8 cellular contexts compared by ENCODE assay signal in the genomic region with DNA sequence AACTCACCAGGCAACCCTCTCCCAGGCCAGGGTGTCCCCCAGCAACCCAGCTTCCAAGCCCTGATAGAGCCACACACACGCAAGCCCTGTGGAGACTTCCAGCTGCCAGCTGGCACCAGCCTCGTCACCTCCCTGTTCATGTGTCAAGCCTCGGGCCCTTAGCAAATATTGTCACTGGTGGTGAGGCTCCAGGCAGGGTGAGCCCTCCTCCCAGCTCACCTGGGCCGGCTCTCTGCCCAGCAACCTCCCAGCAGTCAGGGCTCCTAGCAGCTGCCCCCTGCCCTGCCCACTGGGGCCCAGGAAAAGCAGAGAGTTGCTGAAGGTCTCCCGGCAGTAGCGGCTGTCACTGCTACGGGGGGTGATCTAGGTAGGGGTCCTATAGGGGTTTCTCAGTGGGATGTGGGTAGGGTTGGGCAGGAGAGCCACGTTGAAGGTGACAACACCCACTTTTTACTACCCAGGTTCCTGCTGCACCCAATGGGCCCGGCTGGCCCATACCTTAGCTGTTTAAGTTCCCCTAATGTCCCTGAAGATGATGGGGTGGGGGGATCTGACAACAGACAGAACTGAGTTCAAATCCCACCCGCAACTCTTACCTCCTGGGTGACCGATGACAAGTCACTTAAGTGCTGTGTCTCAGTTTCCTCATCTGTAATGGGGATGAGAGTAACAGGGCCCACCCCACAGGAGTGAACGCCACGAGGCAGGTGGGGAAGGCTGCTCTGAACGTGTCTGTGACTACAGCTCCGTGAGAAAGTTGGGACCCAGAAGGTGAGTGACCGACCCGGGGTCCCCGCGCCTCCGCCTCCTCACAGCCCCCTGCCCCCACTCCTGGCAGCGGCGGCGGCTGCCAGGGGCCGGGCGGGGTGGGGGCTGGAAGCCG. TPM values are rescaled to one million over a fixed set of nuclear protein-coding genes. Genes with fewer than 3 reads are reported as not detected.
DNase-seq lines count a peak whose midpoint lies in the region; ATAC-seq and TF ChIP-seq lines count a peak whose summit lies in the region.

No MANE protein-coding gene starts in this region.

- peak overlapping the region; percentile 62 for H3K27ac Mint-ChIP-seq in glutamatergic neuron (ENCODE audit: unreplicated experiment)

- H3K27me3 Mint-ChIP-seq in glutamatergic neuron (ENCODE audit: unreplicated experiment) = peaks cover 5% of the 10 kb centered on the region

- TF ChIP-seq CTCF in OCI-LY1 (IDR thresholded peaks at IDR 0.05; ENCODE audit: low read length) (no peak), glutamatergic neuron (IDR thresholded peaks at IDR 0.05; ENCODE audit: partially characterized antibody, unreplicated experiment) (no peak), psoas muscle (IDR thresholded peaks at IDR 0.05) (no peak)

- DNase-seq in H7 = no peak
- no peak for DNase-seq in glutamatergic neuron
- no peak for DNase-seq in psoas muscle
- no peak for DNase-seq in GF-D8 (lab: John Stamatoyannopoulos, UW)
- DNase-seq in GM23248 = no peak

- in situ Hi-C loops in GM23248 (cut with MboI) = no loop called here

- H3K27me3 ChIP-seq in H7 (ENCODE audit: control insufficient read depth, insufficient read depth, low read length) (peaks cover 16% of the 10 kb centered on the region), OCI-LY1 (ENCODE audit: insufficient read depth, low read length) (0 out of 2 replicates have a peak, but pooled peaks cover 6% of the 10 kb centered on the region), psoas muscle (ENCODE audit: insufficient read depth in 3 of 3, low read length in 2 of 3) (peaks cover 0 to 5% (median 0%) of the 10 kb centered on the region in 3 donors), GM23248 (replicated peaks; ENCODE audit: insufficient read depth) (no peaks in the 10 kb centered on the region)

- H3K9me3 ChIP-seq in OCI-LY1 (ENCODE audit: low read length) = no peaks in the 10 kb centered on the region
- no peaks in the 10 kb centered on the region for H3K9me3 ChIP-seq in psoas muscle
- H3K9me3 ChIP-seq in GM23248 (ENCODE audit: low read depth) = no peaks in the 10 kb centered on the region

- peaks cover 12% of the 10 kb centered on the region for H3K4me1 Mint-ChIP-seq in glutamatergic neuron (ENCODE audit: low read depth, unreplicated experiment)

- H2AFZ ChIP-seq in OCI-LY1 (ENCODE audit: low read length) (no peak overlapping the region), GM23248 (no peak overlapping the region)

- H3K4me3 ChIP-seq in H7 (ENCODE audit: insufficient read depth, low read depth, low read length) = peak overlapping the region; percentile 41
- H3K4me3 ChIP-seq in OCI-LY1 (ENCODE audit: low read depth, low read length, poor library complexity, severe bottlenecking) = no peak overlapping the region
- peak overlapping the region; percentile 46 for H3K4me3 ChIP-seq in psoas muscle
- no peak overlapping the region for H3K4me3 ChIP-seq in GM23248

- peak overlapping the region; percentile 73 for H3K4me3 Mint-ChIP-seq in glutamatergic neuron (ENCODE audit: unreplicated experiment)

- H3K36me3 ChIP-seq in H7 (replicated peaks; ENCODE audit: control insufficient read depth, insufficient read depth, low read length) = no peaks in the 10 kb centered on the region
- no peaks in the 10 kb centered on the region for H3K36me3 ChIP-seq in OCI-LY1 (ENCODE audit: insufficient read depth, low read length)
- H3K36me3 ChIP-seq in psoas muscle (ENCODE audit: insufficient read depth in 1 of 2, low read depth in 1 of 2) = no peaks in the 10 kb centered on the region
- no peaks in the 10 kb centered on the region for H3K36me3 ChIP-seq in GM23248 (ENCODE audit: low read depth)

- peaks cover 10% of the 10 kb centered on the region for H3K9me3 Mint-ChIP-seq in glutamatergic neuron (ENCODE audit: unreplicated experiment)

- H3K27ac ChIP-seq in OCI-LY1 (ENCODE audit: low read depth, low read length, poor library complexity, severe bottlenecking) = no peak overlapping the region
- no peak overlapping the region for H3K27ac ChIP-seq in psoas muscle
- no peak overlapping the region for H3K27ac ChIP-seq in GM23248

- ATAC-seq in psoas muscle (peak in 3 of 4 donors; percentile 18 to 41 (median 30)), HG03095 (IDR thresholded peaks at IDR 0.05; ENCODE audit: unreplicated experiment) (no peak), HG02763 (IDR thresholded peaks at IDR 0.05; ENCODE audit: unreplicated experiment) (no peak)

- intact Hi-C loops in psoas muscle (cut with DNase I) = no loop called here

- H3K4me2 ChIP-seq in OCI-LY1 (ENCODE audit: low read length) (peak overlapping the region; percentile 25; the same call in 1 of the 2 replicates), GM23248 (ENCODE audit: unreplicated experiment) (no peak overlapping the region)

- no peaks in the 10 kb centered on the region for H3K9me2 ChIP-seq in OCI-LY1 (ENCODE audit: low read depth, low read length)
- H3K9me2 ChIP-seq in GM23248 (ENCODE audit: insufficient read depth) = no peaks in the 10 kb centered on the region

- H4K20me1 ChIP-seq in OCI-LY1 (ENCODE audit: insufficient read depth, low read length) (no peaks in the 10 kb centered on the region), GM23248 (ENCODE audit: insufficient read depth) (no peaks in the 10 kb centered on the region)

- H3K9ac ChIP-seq in OCI-LY1 (ENCODE audit: low read length) (no peak overlapping the region), GM23248 (no peak overlapping the region)

- no peaks in the 10 kb centered on the region for H3F3A ChIP-seq in OCI-LY1 (ENCODE audit: insufficient read depth, low read length)
- H3F3A ChIP-seq in GM23248 (ENCODE audit: insufficient read depth) = no peaks in the 10 kb centered on the region

- H3K36me3 Mint-ChIP-seq in glutamatergic neuron (ENCODE audit: unreplicated experiment) = no peaks in the 10 kb centered on the region

- H3K79me2 ChIP-seq in OCI-LY1 (ENCODE audit: insufficient read depth, low read length) = no peaks in the 10 kb centered on the region
- H3K79me2 ChIP-seq in GM23248 (ENCODE audit: insufficient read depth) = no peaks in the 10 kb centered on the region

- 36 to 69% (median 51%) methylated on average over 16 to 26 of the region's 26 CpGs for WGBS in psoas muscle, 3 donors
- WGBS in GM23248 (ENCODE audit: low coverage in 1 of 2, low lambda C conversion rate in 2 of 2, missing lambda C conversion rate in 2 of 2), 2 experiments = 46 to 60% methylated on average over 16 to 26 of the region's 26 CpGs

- peaks cover 8% of the 10 kb centered on the region for H3K4me1 ChIP-seq in OCI-LY1 (ENCODE audit: insufficient read depth, low read length, severe bottlenecking)
- H3K4me1 ChIP-seq in psoas muscle = peaks cover 8% of the 10 kb centered on the region
- H3K4me1 ChIP-seq in GM23248 (ENCODE audit: insufficient read depth) = peaks cover 8% of the 10 kb centered on the region; the same call in 1 of the 2 replicates

RNA-seq across cellular contexts. Expression of a gene that starts 0.7 kb away (rescaled TPM):
- total RNA-seq in H7 (2014; rRNA removed; shearing (Covaris generic)) = 11.6 and 12.3 TPM in 2 replicates
- 28.0 TPM for total RNA-seq in glutamatergic neuron (ENCODE audit: unreplicated experiment)
- 10 to 100 TPM in 1 of 4 donors, 1 to 10 TPM in 3; 6.0 to 12.4 (median 6.9) TPM for total RNA-seq in psoas muscle
- polyA plus RNA-seq in psoas muscle = 1 to 10 TPM in 1 of 3 donors, under 1 TPM in 2; 0.48 to 3.2 (median 0.78) TPM
- total RNA-seq in GM23248 (2014; rRNA removed; shearing (Covaris generic)) = not detected in 2 replicates
- polyA plus RNA-seq in GM23248 (2016; fragmentation: Nextera tagmentation; extraction: Ambion mirVana) = 0.15 TPM in 1 of 2 replicates, not detected in the other

Comparison
In these comparisons a context has a peak if more than half of its experiments do, and no peak if none do; other contexts are left out.
1. H3K4me3 ChIP-seq: peak in H7 (single experiment) and psoas muscle (single experiment); none in OCI-LY1 (single experiment) and GM23248 (single experiment).
2. ATAC-seq: peak in psoas muscle (3 of 4); none in HG03095 (single experiment) and HG02763 (single experiment).